ENCODE assay signal across 9 cellular contexts in genomic region chr10:103849880-103850571, GRCh38. TPM values are rescaled to one million over a fixed set of nuclear protein-coding genes. Genes with fewer than 3 reads are reported as not detected.
DNase-seq lines count a peak whose midpoint lies in the region; ATAC-seq and TF ChIP-seq lines count a peak whose summit lies in the region.
"Had no signal": no experiment of that assay in that cellular context is flagged by ENCODE, and none has a peak within 500 bp of the region (broad histone marks: within the 10 kb centered on the region; RNA-seq: fewer than 3 reads in every experiment).

No MANE protein-coding gene starts in this region.

- no peak for TF ChIP-seq CTCF in MCF 10A (IDR thresholded peaks at IDR 0.05; ENCODE audit: unreplicated experiment)
- no peak for TF ChIP-seq CTCF in tibial nerve (IDR thresholded peaks at IDR 0.05)
- TF ChIP-seq CTCF in WERI-Rb-1 (IDR thresholded peaks at IDR 0.05; ENCODE audit: low read depth, low read length): no peak

- peaks cover 0 to 87% (median 55%) of the 10 kb centered on the region in 4 donors for H3K4me1 ChIP-seq in tibial nerve

- peak overlapping the region in 1 of 4 donors; percentile 4 for H3K4me3 ChIP-seq in tibial nerve
- no peak overlapping the region for H3K4me3 ChIP-seq in WERI-Rb-1 (ENCODE audit: low read depth, low read length)
- H3K4me3 ChIP-seq: SK-N-MC had no signal

- 16 to 20% methylated on average over 8 of the region's 8 CpGs for WGBS in tibial nerve, 2 donors

- peak in 1 of 2 donors; percentile 25 for TF ChIP-seq EP300 in tibial nerve (IDR thresholded peaks at IDR 0.05)

- TF ChIP-seq POLR2A in tibial nerve (IDR thresholded peaks at IDR 0.05): no peak

- CTCF ChIA-PET in MCF 10A (lab: Yijun Ruan, JAX): interaction anchor here (0.6 to 1.1 kb wide), 5 partner anchors 15 to 1976 kb away, joined by 3 to 4 read pairs (median 3); no protein-coding TSS in a partner anchor

- peak overlapping the region; percentile 0 to 97 (median 80) for H3K27ac ChIP-seq in tibial nerve
- no peak overlapping the region for H3K27ac ChIP-seq in WERI-Rb-1
- H3K27ac ChIP-seq: SK-N-MC had no signal

- no peaks in the 10 kb centered on the region for H3K27me3 Mint-ChIP-seq in MCF 10A (ENCODE audit: insufficient read depth, unreplicated experiment)
- peaks cover 6 to 16% (median 11%) of the 10 kb centered on the region in 3 donors for H3K27me3 Mint-ChIP-seq in immature natural killer cell (ENCODE audit: low read depth in 3 of 3)

- H3K27me3 ChIP-seq in tibial nerve (no peaks in the 10 kb centered on the region), WERI-Rb-1 (ENCODE audit: insufficient read depth, low read depth, severe bottlenecking) (no peaks in the 10 kb centered on the region)

- no peak overlapping the region for H3K4me3 Mint-ChIP-seq in MCF 10A (ENCODE audit: unreplicated experiment)
- no peak overlapping the region for H3K4me3 Mint-ChIP-seq in immature natural killer cell

- POLR2A ChIA-PET in MCF 10A (lab: Yijun Ruan, JAX): interaction anchor here (0.8 to 8.4 kb wide), 2 partner anchors 22 to 37 kb away, joined by 3 to 85 read pairs; no protein-coding TSS in a partner anchor

- H3K9me3 ChIP-seq in tibial nerve (no peaks in the 10 kb centered on the region), WERI-Rb-1 (ENCODE audit: severe bottlenecking) (no peaks in the 10 kb centered on the region)

- H3K27ac Mint-ChIP-seq in MCF 10A (ENCODE audit: low read depth, unreplicated experiment): peak overlapping the region; percentile 79
- H3K27ac Mint-ChIP-seq in immature natural killer cell: no peak overlapping the region

- H3K4me1 Mint-ChIP-seq in MCF 10A (ENCODE audit: insufficient read depth, unreplicated experiment) (peaks cover 31% of the 10 kb centered on the region), immature natural killer cell (peaks cover 23 to 28% of the 10 kb centered on the region in 2 donors)

- H3K36me3 ChIP-seq in tibial nerve (no peaks in the 10 kb centered on the region), WERI-Rb-1 (no peaks in the 10 kb centered on the region)

- no peak for ATAC-seq in HG02884 (IDR thresholded peaks at IDR 0.05; ENCODE audit: unreplicated experiment)

- no peaks in the 10 kb centered on the region for H3K9me3 Mint-ChIP-seq in MCF 10A (ENCODE audit: unreplicated experiment)
- H3K9me3 Mint-ChIP-seq in immature natural killer cell: peaks cover 0 to 2% (median 0%) of the 10 kb centered on the region in 6 donors

- intact Hi-C loops in MCF 10A (cut with micrococcal nuclease): loop anchor here (10.0 kb wide), 2 partner anchors 65 to 255 kb away; no protein-coding TSS in a partner anchor

- H3K36me3 Mint-ChIP-seq in MCF 10A (ENCODE audit: insufficient read depth, unreplicated experiment) (peaks cover 12% of the 10 kb centered on the region), immature natural killer cell (peaks cover 0 to 4% (median 0%) of the 10 kb centered on the region in 3 donors)

- DNase-seq in M059J (ENCODE audit: low read depth) (peak; percentile 89), MCF 10A (ENCODE audit: unreplicated experiment) (peak; percentile 66), kidney glomerular epithelial cell (lab: John Stamatoyannopoulos, UW) (peak; percentile 9), tibial nerve (ENCODE audit: low spot score in 2 of 2) (no peak), germinal center (ENCODE audit: low spot score) (no peak), immature natural killer cell (no peak), WERI-Rb-1 (no peak)

- BruUV-seq in MCF 10A (replicated peaks; lab: Mats Ljungman, UMichigan): TSS peak; percentile 96

RNA-seq across cellular contexts. Expression of gene SH3PXD2A, which starts 5.3 kb away (rescaled TPM):
- 1.7 and 5.0 TPM in 2 replicates for total RNA-seq in M059J (2014; rRNA removed; shearing (Covaris generic))
- total RNA-seq in MCF 10A (2022): 13.2 and 15.0 TPM in 2 replicates
- total RNA-seq in tibial nerve: 100 to 1,000 TPM; 128 to 154 (median 136) TPM
- polyA plus RNA-seq in immature natural killer cell: under 1 TPM in 2 of 3 donors, not detected in 1; 0.07 to 0.43 TPM

Comparison
In these comparisons a context has a peak if more than half of its experiments do, and no peak if none do; other contexts are left out.
1. DNase-seq: peak in M059J (single experiment), MCF 10A (single experiment) and kidney glomerular epithelial cell (single experiment); none in tibial nerve (0 of 2), germinal center (single experiment), immature natural killer cell (0 of 3) and WERI-Rb-1 (single experiment).